ENCODE assay signal across 4 cellular contexts in the genomic region with DNA sequence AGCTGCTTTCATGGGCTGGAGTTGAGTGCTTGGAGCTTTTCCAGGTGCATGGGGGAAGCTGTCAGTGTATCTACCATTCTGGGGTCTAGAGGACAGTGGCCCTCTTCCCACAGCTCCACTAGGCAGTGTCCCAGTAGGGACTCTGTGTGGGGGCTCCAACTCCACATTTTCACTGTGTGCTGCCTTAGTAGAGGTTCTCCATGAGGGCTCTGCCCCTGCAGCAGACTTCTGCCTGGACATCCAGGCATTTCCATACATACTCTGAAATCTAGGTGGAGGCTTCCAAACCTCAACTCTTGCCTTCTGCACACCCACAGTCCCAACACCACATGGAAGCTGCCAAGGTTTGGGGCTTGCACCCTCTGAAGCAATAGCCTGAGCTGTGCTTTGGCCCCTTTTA. TPM values are rescaled to one million over a fixed set of nuclear protein-coding genes. Genes with fewer than 3 reads are reported as not detected.
DNase-seq lines count a peak whose midpoint lies in the region; ATAC-seq, FAIRE-seq and TF ChIP-seq lines count a peak whose summit lies in the region.
"Not testable (repeated sequence)": the region's sequence is repeated elsewhere in the genome, so short reads cannot be mapped to it uniquely, and the experiment has no call there.

No MANE protein-coding gene starts in this region.

- not testable (repeated sequence) for H3K9me1 ChIP-seq in K562 (ENCODE audit: control insufficient read depth, insufficient read depth, low read length)

- RAD21 ChIA-PET in GM12878 (lab: Charles Lee; ENCODE audit: unreplicated experiment): not testable (repeated sequence)

- SMC1A ChIA-PET in GM12878 (lab: Charles Lee; ENCODE audit: uncharacterized antibody, unreplicated experiment): interaction anchor here (0.9 to 1.5 kb wide), 2 partner anchors 10 to 33 kb away, joined by 3 to 4 read pairs; no protein-coding TSS in a partner anchor

- TF ChIP-seq EP300 in GM12878 (IDR thresholded peaks at IDR 0.05; ENCODE audit: borderline replicate concordance in 1 of 2, control insufficient read depth in 1 of 2, low read depth in 2 of 2, low read length in 2 of 2); K562 (IDR thresholded peaks at IDR 0.05; ENCODE audit: low read length): not testable (repeated sequence)

- H3K4me2 ChIP-seq in GM12878 (ENCODE audit: control insufficient read depth, insufficient read depth); K562 (ENCODE audit: insufficient read depth, low read length): not testable (repeated sequence)

- not testable (repeated sequence) for H3K27ac ChIP-seq in HEK293 (ENCODE audit: extremely low read depth, low read depth, low read length); GM12878 (ENCODE audit: control insufficient read depth, insufficient read depth); K562 (ENCODE audit: extremely low read depth, low read depth, low read length)

- in situ Hi-C loops in GM12878 (cut with MboI); K562 (cut with MboI): not testable (repeated sequence)

- POLR2A ChIA-PET in HEK293 (lab: Yijun Ruan, JAX); K562 (lab: Yijun Ruan, JAX): not testable (repeated sequence)
- POLR2A ChIA-PET in GM12878 (lab: Charles Lee): interaction anchor here (1.0 kb wide), 1 partner anchor 17 kb away, joined by 3 read pairs; no protein-coding TSS in a partner anchor

- H3K4me3 ChIP-seq in HEK293 (ENCODE audit: low read depth, low read length); GM12878; K562: not testable (repeated sequence)
- H3K4me3 ChIP-seq in iPS-18c (ENCODE audit: insufficient read depth, low read depth, low read length): 0 out of 2 replicates have a peak overlapping the region, but pooled peaks have one; percentile 5

- not testable (repeated sequence) for H3K9ac ChIP-seq in GM12878 (ENCODE audit: control insufficient read depth, insufficient read depth, low read length); K562 (ENCODE audit: insufficient read depth in 1 of 2, low read depth in 2 of 2, low read length in 2 of 2)

- intact Hi-C loops in GM12878 (cut with micrococcal nuclease; ENCODE audit: unreplicated experiment); K562 (cut with micrococcal nuclease): not testable (repeated sequence)

- not testable (repeated sequence) for H3K36me3 ChIP-seq in HEK293 (ENCODE audit: control insufficient read depth in 2 of 2, insufficient read depth in 1 of 2, low read length in 2 of 2); GM12878 (ENCODE audit: control insufficient read depth in 2 of 2, insufficient read depth in 2 of 2, low read length in 1 of 2); K562 (ENCODE audit: control insufficient read depth, insufficient read depth, low read length)

- DNase-seq in GM12878 (ENCODE audit: low read depth, low spot score); K562 (ENCODE audit: extremely low read depth in 1 of 4, low spot score in 3 of 4): not testable (repeated sequence)

- not testable (repeated sequence) for H3K4me1 ChIP-seq in HEK293 (ENCODE audit: control insufficient read depth, insufficient read depth, low read length); GM12878 (ENCODE audit: control insufficient read depth, insufficient read depth, low read length); K562 (replicated peaks in 1 of 2; ENCODE audit: control insufficient read depth in 2 of 2, insufficient read depth in 2 of 2, low read length in 2 of 2)

- not testable (repeated sequence) for TF ChIP-seq RAD21 in GM12878 (IDR thresholded peaks at IDR 0.05; ENCODE audit: insufficient read depth, low read depth, low read length); K562 (CRISPR knock-in tag; conservative IDR thresholded peaks at IDR 0.05 in 1 of 2, IDR thresholded peaks at IDR 0.05 in 1 of 2)

- TF ChIP-seq CTCF in HEK293 (tag by site-specific recombination; IDR thresholded peaks at IDR 0.05); GM12878 (IDR thresholded peaks at IDR 0.05 in 2 of 3, conservative IDR thresholded peaks at IDR 0.05 in 1 of 3; ENCODE audit: control insufficient read depth in 2 of 3, extremely low read depth in 1 of 3, insufficient read depth in 1 of 3, low read depth in 3 of 3, low read length in 3 of 3); K562 (IDR thresholded peaks at IDR 0.05 in 2 of 3, conservative IDR thresholded peaks at IDR 0.05 in 1 of 3; ENCODE audit: insufficient read depth in 2 of 3, low read depth in 1 of 3, low read length in 3 of 3): not testable (repeated sequence)

- not testable (repeated sequence) for H3K9me3 ChIP-seq in HEK293 (ENCODE audit: control insufficient read depth, insufficient read depth, low read depth, low read length)
- H3K9me3 ChIP-seq in GM12878 (replicated peaks; ENCODE audit: control insufficient read depth, insufficient read depth, low read length) (peaks cover 12% of the 10 kb centered on the region; the same call in 2 of the 3 replicates), K562 (replicated peaks; ENCODE audit: control insufficient read depth, insufficient read depth, low read depth, low read length) (peaks cover 14% of the 10 kb centered on the region), iPS-18c (ENCODE audit: control insufficient read depth, insufficient read depth, low read length) (peaks cover 11% of the 10 kb centered on the region)

- CTCF ChIA-PET in HEK293 (lab: Yijun Ruan, JAX); GM12878 (lab: Yijun Ruan, JAX); K562 (lab: Yijun Ruan, JAX; ENCODE audit: low intra/inter-chr PET ratio): not testable (repeated sequence)

- TF ChIP-seq POLR2A in GM12878 (IDR thresholded peaks at IDR 0.05; ENCODE audit: low read depth, low read length); K562 (conservative IDR thresholded peaks at IDR 0.05): not testable (repeated sequence)

- ATAC-seq in GM12878, K562: not testable (repeated sequence)

- not testable (repeated sequence) for H3K27me3 ChIP-seq in GM12878 (replicated peaks in 1 of 2; ENCODE audit: control insufficient read depth in 2 of 2, insufficient read depth in 2 of 2, low read length in 1 of 2); K562 (ENCODE audit: control insufficient read depth in 2 of 2, insufficient read depth in 2 of 2, low read length in 2 of 2)

- FAIRE-seq in GM12878 (lab: Jason Lieb, UNC); K562 (lab: Jason Lieb, UNC): not testable (repeated sequence)

- BruUV-seq in GM12878 (replicated peaks; lab: Mats Ljungman, UMichigan); K562 (replicated peaks; lab: Mats Ljungman, UMichigan): not testable (repeated sequence)

- not testable (repeated sequence) for H3K79me2 ChIP-seq in GM12878 (ENCODE audit: control insufficient read depth, insufficient read depth, low read length); K562 (ENCODE audit: control insufficient read depth, insufficient read depth, low read length)

- not testable (repeated sequence) for H4K20me1 ChIP-seq in GM12878 (ENCODE audit: control insufficient read depth, insufficient read depth); K562 (replicated peaks; ENCODE audit: control insufficient read depth, insufficient read depth, low read length)

- H2AFZ ChIP-seq in GM12878 (ENCODE audit: control insufficient read depth, low read depth, low read length); K562 (ENCODE audit: low read depth, low read length): not testable (repeated sequence)

RNA-seq across cellular contexts. Expression of a gene that starts 12.8 kb away (rescaled TPM):
- total RNA-seq in GM12878 (2013; cell fraction: nucleolus; rRNA removed): 34.4 and 36.4 TPM in 2 replicates
- total RNA-seq in GM12878 (2014; rRNA removed) (28.2 and 35.2 TPM in 2 replicates), GM12878 (2014; rRNA removed; fragmentation: Illumina TruSeq; extraction: Trizol) (47.0 and 47.7 TPM in 2 replicates), GM12878 (2021) (22.1 and 22.9 TPM in 2 replicates), K562 (2014; rRNA removed) (26.4 and 28.2 TPM in 2 replicates), K562 (2014; rRNA removed; fragmentation: Illumina TruSeq; extraction: Trizol) (47.2 and 57.9 TPM in 2 replicates), K562 (2015; rRNA removed; fragmentation: Illumina TruSeq; extraction: Trizol) (52.1 and 58.1 TPM in 2 replicates), K562 (2021) (30.9 and 31.4 TPM in 2 replicates)
- polyA plus RNA-seq in GM12878 (2011; ENCODE audit: low read depth): 5.1 TPM
- polyA plus RNA-seq in GM12878 (2011; rRNA removed) (13.0 and 26.9 TPM in 2 replicates), GM12878 (2014; fragmentation: Illumina TruSeq; extraction: Trizol) (45.8 and 50.9 TPM in 2 replicates), GM12878 (2014; fragmentation: Nextera tagmentation; extraction: Ambion mirVana) (10 to 100 TPM; 16.5 to 22.7 TPM), GM12878 (2014; rRNA removed) (11.9 and 16.4 TPM in 2 replicates), GM12878 (2016; fragmentation: Nextera tagmentation; extraction: Ambion mirVana) (10 to 100 TPM; 25.4 to 35.9 TPM), K562 (2011; rRNA removed) (11.0 and 19.6 TPM in 2 replicates), K562 (2014; fragmentation: Illumina TruSeq; extraction: Trizol) (34.7 and 41.7 TPM in 2 replicates), K562 (2014; fragmentation: Nextera tagmentation; extraction: Ambion mirVana) (10 to 100 TPM; 26.3 to 27.8 TPM), K562 (2014; rRNA removed) (16.5 and 17.3 TPM in 2 replicates)
- 5.1 and 6.3 TPM in 2 replicates for polyA plus RNA-seq in GM12878 (2011; cell fraction: cytosol; rRNA removed)
- 5.1 and 5.9 TPM in 2 replicates for polyA plus RNA-seq in GM12878 (2011; cell fraction: nucleus; rRNA removed)
- 9.1 and 11.7 TPM in 2 replicates for polyA plus RNA-seq in GM12878 (2012)
- polyA minus RNA-seq in GM12878 (2011; rRNA and poly(A)+ RNA removed): 7.1 and 12.7 TPM in 2 replicates
- 6.7 and 7.7 TPM in 2 replicates for polyA minus RNA-seq in GM12878 (2011; cell fraction: cytosol; rRNA and poly(A)+ RNA removed)
- 11.7 and 18.7 TPM in 2 replicates for polyA minus RNA-seq in GM12878 (2011; cell fraction: nucleus; rRNA and poly(A)+ RNA removed)
- 10.0 and 35.7 TPM in 2 replicates for total RNA-seq in K562 (2011; cell fraction: chromatin; rRNA removed; ENCODE audit: low replicate concordance)
- total RNA-seq in K562 (2011; cell fraction: nucleolus; rRNA removed): 11.5 and 13.6 TPM in 2 replicates
- 20.3 and 27.3 TPM in 2 replicates for total RNA-seq in K562 (2011; cell fraction: nucleoplasm; rRNA removed)
- polyA plus RNA-seq in K562 (2011; cell fraction: cytosol; rRNA removed): 2.6 and 5.2 TPM in 2 replicates
- polyA plus RNA-seq in K562 (2011; cell fraction: nucleus; rRNA removed): 5.4 and 8.1 TPM in 2 replicates
- polyA plus RNA-seq in K562 (2012): 19.2 and 22.6 TPM in 2 replicates
- 40.2 and 47.4 TPM in 2 replicates for polyA minus RNA-seq in K562 (2011; rRNA and poly(A)+ RNA removed)
- 16.4 and 19.6 TPM in 2 replicates for polyA minus RNA-seq in K562 (2011; cell fraction: cytosol; rRNA and poly(A)+ RNA removed)
- 14.3 and 22.7 TPM in 2 replicates for polyA minus RNA-seq in K562 (2011; cell fraction: nucleus; rRNA and poly(A)+ RNA removed)

RNA-seq across cellular contexts. Expression of a gene that starts 13.0 kb away (rescaled TPM):
- total RNA-seq in GM12878 (2013; cell fraction: nucleolus; rRNA removed): 12.7 and 14.2 TPM in 2 replicates
- total RNA-seq in GM12878 (2014; rRNA removed): 15.6 and 20.9 TPM in 2 replicates
- 9.2 and 10.2 TPM in 2 replicates for total RNA-seq in GM12878 (2014; rRNA removed; fragmentation: Illumina TruSeq; extraction: Trizol)
- total RNA-seq in GM12878 (2021): 6.9 and 8.4 TPM in 2 replicates
- 7.8 TPM for polyA plus RNA-seq in GM12878 (2011; ENCODE audit: low read depth)
- polyA plus RNA-seq in GM12878 (2011; rRNA removed): 5.8 and 7.7 TPM in 2 replicates
- polyA plus RNA-seq in GM12878 (2011; cell fraction: cytosol; rRNA removed): 2.0 and 2.5 TPM in 2 replicates
- polyA plus RNA-seq in GM12878 (2011; cell fraction: nucleus; rRNA removed): 2.0 and 2.1 TPM in 2 replicates
- polyA plus RNA-seq in GM12878 (2012): 11.1 and 18.0 TPM in 2 replicates
- 7.2 and 7.9 TPM in 2 replicates for polyA plus RNA-seq in GM12878 (2014; fragmentation: Illumina TruSeq; extraction: Trizol)
- 1 to 10 TPM; 4.5 to 5.0 TPM for polyA plus RNA-seq in GM12878 (2014; fragmentation: Nextera tagmentation; extraction: Ambion mirVana)
- 9.4 and 13.3 TPM in 2 replicates for polyA plus RNA-seq in GM12878 (2014; rRNA removed)
- 10 to 100 TPM; 17.6 to 19.1 TPM for polyA plus RNA-seq in GM12878 (2016; fragmentation: Nextera tagmentation; extraction: Ambion mirVana)
- 2.0 and 2.1 TPM in 2 replicates for polyA minus RNA-seq in GM12878 (2011; rRNA and poly(A)+ RNA removed)
- polyA minus RNA-seq in GM12878 (2011; cell fraction: cytosol; rRNA and poly(A)+ RNA removed): 1.2 TPM in 2 replicates
- 3.6 and 4.1 TPM in 2 replicates for polyA minus RNA-seq in GM12878 (2011; cell fraction: nucleus; rRNA and poly(A)+ RNA removed)
- 8.2 and 33.1 TPM in 2 replicates for total RNA-seq in K562 (2011; cell fraction: chromatin; rRNA removed; ENCODE audit: low replicate concordance)
- 8.5 and 13.6 TPM in 2 replicates for total RNA-seq in K562 (2011; cell fraction: nucleolus; rRNA removed)
- total RNA-seq in K562 (2011; cell fraction: nucleoplasm; rRNA removed): 21.3 and 26.8 TPM in 2 replicates
- total RNA-seq in K562 (2014; rRNA removed): 34.2 and 35.9 TPM in 2 replicates
- 13.5 and 15.3 TPM in 2 replicates for total RNA-seq in K562 (2014; rRNA removed; fragmentation: Illumina TruSeq; extraction: Trizol)
- 11.2 and 11.4 TPM in 2 replicates for total RNA-seq in K562 (2015; rRNA removed; fragmentation: Illumina TruSeq; extraction: Trizol)
- total RNA-seq in K562 (2021): 9.0 and 9.6 TPM in 2 replicates
- polyA plus RNA-seq in K562 (2011; rRNA removed): 7.6 and 8.9 TPM in 2 replicates
- 4.4 and 5.5 TPM in 2 replicates for polyA plus RNA-seq in K562 (2011; cell fraction: cytosol; rRNA removed)
- 5.3 and 5.4 TPM in 2 replicates for polyA plus RNA-seq in K562 (2011; cell fraction: nucleus; rRNA removed)
- 9.7 and 19.9 TPM in 2 replicates for polyA plus RNA-seq in K562 (2012)
- 7.8 and 8.6 TPM in 2 replicates for polyA plus RNA-seq in K562 (2014; fragmentation: Illumina TruSeq; extraction: Trizol)
- polyA plus RNA-seq in K562 (2014; fragmentation: Nextera tagmentation; extraction: Ambion mirVana): 1 to 10 TPM; 4.3 to 5.3 TPM
- polyA plus RNA-seq in K562 (2014; rRNA removed): 9.1 and 15.1 TPM in 2 replicates
- 8.4 and 11.9 TPM in 2 replicates for polyA minus RNA-seq in K562 (2011; rRNA and poly(A)+ RNA removed)
- 7.1 and 7.5 TPM in 2 replicates for polyA minus RNA-seq in K562 (2011; cell fraction: cytosol; rRNA and poly(A)+ RNA removed)
- polyA minus RNA-seq in K562 (2011; cell fraction: nucleus; rRNA and poly(A)+ RNA removed): 7.1 and 17.2 TPM in 2 replicates

RNA-seq across cellular contexts. Expression of a gene that starts 30.7 kb away (rescaled TPM):
- total RNA-seq in GM12878 (2013; cell fraction: nucleolus; rRNA removed): 31.2 and 31.8 TPM in 2 replicates
- total RNA-seq in GM12878 (2014; rRNA removed) (8.6 and 11.6 TPM in 2 replicates), GM12878 (2014; rRNA removed; fragmentation: Illumina TruSeq; extraction: Trizol) (15.6 and 18.4 TPM in 2 replicates), GM12878 (2021) (10.5 TPM in 2 replicates), K562 (2014; rRNA removed) (12.0 and 13.5 TPM in 2 replicates), K562 (2014; rRNA removed; fragmentation: Illumina TruSeq; extraction: Trizol) (20.2 and 25.2 TPM in 2 replicates), K562 (2015; rRNA removed; fragmentation: Illumina TruSeq; extraction: Trizol) (13.5 and 16.3 TPM in 2 replicates), K562 (2021) (12.8 and 13.0 TPM in 2 replicates)
- 5.0 TPM for polyA plus RNA-seq in GM12878 (2011; ENCODE audit: low read depth)
- polyA plus RNA-seq in GM12878 (2011; rRNA removed) (16.3 and 32.0 TPM in 2 replicates), GM12878 (2014; fragmentation: Illumina TruSeq; extraction: Trizol) (12.3 and 14.1 TPM in 2 replicates), GM12878 (2014; fragmentation: Nextera tagmentation; extraction: Ambion mirVana) (10 to 100 TPM in 1 of 2 experiments, 1 to 10 TPM in 1; 9.8 to 12.0 TPM), GM12878 (2014; rRNA removed) (5.5 and 8.0 TPM in 2 replicates), GM12878 (2016; fragmentation: Nextera tagmentation; extraction: Ambion mirVana) (10 to 100 TPM; 14.3 to 16.1 TPM), K562 (2011; rRNA removed) (16.3 and 27.6 TPM in 2 replicates), K562 (2014; fragmentation: Illumina TruSeq; extraction: Trizol) (12.0 and 15.9 TPM in 2 replicates), K562 (2014; fragmentation: Nextera tagmentation; extraction: Ambion mirVana) (10 to 100 TPM; 15.9 to 17.4 TPM), K562 (2014; rRNA removed) (10.2 and 21.5 TPM in 2 replicates)
- 4.2 and 5.0 TPM in 2 replicates for polyA plus RNA-seq in GM12878 (2011; cell fraction: cytosol; rRNA removed)
- 6.0 and 7.2 TPM in 2 replicates for polyA plus RNA-seq in GM12878 (2011; cell fraction: nucleus; rRNA removed)
- 6.7 and 10.6 TPM in 2 replicates for polyA plus RNA-seq in GM12878 (2012)
- polyA minus RNA-seq in GM12878 (2011; rRNA and poly(A)+ RNA removed): 11.0 and 20.3 TPM in 2 replicates
- 7.1 and 11.1 TPM in 2 replicates for polyA minus RNA-seq in GM12878 (2011; cell fraction: cytosol; rRNA and poly(A)+ RNA removed)
- polyA minus RNA-seq in GM12878 (2011; cell fraction: nucleus; rRNA and poly(A)+ RNA removed): 7.1 and 9.1 TPM in 2 replicates
- total RNA-seq in K562 (2011; cell fraction: chromatin; rRNA removed; ENCODE audit: low replicate concordance): 23.6 and 74.8 TPM in 2 replicates
- total RNA-seq in K562 (2011; cell fraction: nucleolus; rRNA removed): 4.5 and 6.6 TPM in 2 replicates
- 14.4 and 15.2 TPM in 2 replicates for total RNA-seq in K562 (2011; cell fraction: nucleoplasm; rRNA removed)
- 2.6 and 5.5 TPM in 2 replicates for polyA plus RNA-seq in K562 (2011; cell fraction: cytosol; rRNA removed)
- polyA plus RNA-seq in K562 (2011; cell fraction: nucleus; rRNA removed): 5.1 and 7.9 TPM in 2 replicates
- 11.6 and 21.5 TPM in 2 replicates for polyA plus RNA-seq in K562 (2012)
- 37.2 and 42.3 TPM in 2 replicates for polyA minus RNA-seq in K562 (2011; rRNA and poly(A)+ RNA removed)
- 21.1 and 25.7 TPM in 2 replicates for polyA minus RNA-seq in K562 (2011; cell fraction: cytosol; rRNA and poly(A)+ RNA removed)
- 10.8 and 17.9 TPM in 2 replicates for polyA minus RNA-seq in K562 (2011; cell fraction: nucleus; rRNA and poly(A)+ RNA removed)
